Comparison of ENCODE assay signal across 4 cellular contexts in the genomic region with DNA sequence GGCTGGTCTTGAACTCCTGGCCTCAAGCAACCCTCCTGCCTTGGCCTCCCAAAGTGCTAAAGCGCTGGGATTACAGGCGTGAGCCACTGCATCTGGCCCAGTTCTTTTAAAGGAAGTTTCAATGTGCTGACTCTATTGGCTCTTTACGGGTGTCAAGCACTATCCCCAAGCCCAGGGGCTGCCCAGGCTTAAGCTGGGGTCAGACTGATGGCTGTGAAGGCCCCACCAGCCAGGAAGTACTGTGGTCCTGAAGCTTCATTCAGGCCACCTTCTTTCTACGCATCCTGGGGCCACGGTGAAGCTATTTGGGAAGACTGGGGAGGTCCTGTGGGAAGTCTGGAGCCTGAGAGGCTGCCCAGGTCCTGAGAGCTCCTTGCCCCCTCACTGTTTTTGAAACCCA. TPM values are rescaled to one million over a fixed set of nuclear protein-coding genes. Genes with fewer than 3 reads are reported as not detected.
"Had no signal": no experiment of that assay in that cellular context is flagged by ENCODE, and none has a peak within 500 bp of the region (broad histone marks: within the 10 kb centered on the region; RNA-seq: fewer than 3 reads in every experiment).

No MANE protein-coding gene starts in this region.

- H3K4me3 ChIP-seq: GM12878 had no signal

- ATAC-seq: GM12878 had no signal

- DNase-seq: GDM1, GF-D8 had no signal

RNA-seq across cellular contexts. Expression of a gene that starts 8.0 kb away (rescaled TPM):
- total RNA-seq: G401 had no signal

RNA-seq across cellular contexts. Expression of a gene that starts 12.7 kb away (rescaled TPM):
- total RNA-seq: G401 had no signal

RNA-seq across cellular contexts. Expression of a gene that starts 43.7 kb away (rescaled TPM):
- total RNA-seq: G401, GM12878 had no signal

RNA-seq across cellular contexts. Expression of a gene that starts 59.7 kb away (rescaled TPM):
- total RNA-seq: G401, GM12878 had no signal
